In genomic region chr10:111204880-111205279, GRCh38 we compare ENCODE assay signal across 31 cellular contexts.
"Had no signal": no experiment of that assay in that cellular context is flagged by ENCODE, and none has a peak within 500 bp of the region (broad histone marks: within the 10 kb centered on the region; RNA-seq: fewer than 3 reads in every experiment).

No MANE protein-coding gene starts in this region.

- H3K4me3 ChIP-seq: colonic mucosa, esophagus squamous epithelium, heart right ventricle, lower lobe of right lung, ovary, psoas muscle, sigmoid colon, thoracic aorta, tibial nerve, upper lobe of left lung, uterus had no signal

- H3K9me3 ChIP-seq: colonic mucosa, esophagus squamous epithelium, heart right ventricle, lower lobe of right lung, ovary, psoas muscle, sigmoid colon, thoracic aorta, tibial nerve, upper lobe of left lung, uterus had no signal

- DNase-seq: colonic mucosa; effector CD8-positive, alpha-beta T cell; endodermal cell; esophagus squamous epithelium; foreskin melanocyte; glutamatergic neuron; heart right ventricle; hippocampal formation; immature natural killer cell; islet precursor cell; kidney glomerular epithelial cell; left colon; left ventricle myocardium superior; lower lobe of right lung; naive thymus-derived CD8-positive, alpha-beta T cell; occipital lobe; ovary; posterior cingulate gyrus; psoas muscle; right cardiac atrium; sigmoid colon; stimulated activated CD4-positive, alpha-beta T cell treated with anti-CD3 and anti-CD28 coated beads, Interleukin-2, amount 100 ng/mL, for 24 hours; stimulated activated CD4-positive, alpha-beta T cell treated with anti-CD3 and anti-CD28 coated beads, Interleukin-4, amount 100 ng/mL, for 24 hours; stimulated activated naive CD8-positive, alpha-beta T cell treated with anti-CD3 and anti-CD28 coated beads, Interleukin-15, Interleukin-2, amounts not matched to agents 100 U/mL and 50 U/mL, for 24 hours; upper lobe of left lung; uterus had no signal

- H3K9me3 Mint-ChIP-seq: dendritic cell treated with granulocyte-macrophage colony-stimulating factor and Interleukin-4, amounts not matched to agents 40 ng/mL and 50 ng/mL, for 4 days; endodermal cell; immature natural killer cell; stimulated activated effector memory CD8-positive, alpha-beta T cell treated with anti-CD3 and anti-CD28 coated beads, Interleukin-12 subunit alpha, Interleukin-12 subunit beta, amount 100 ng/mL, for 72 hours had no signal

- H3K36me3 ChIP-seq: colonic mucosa, esophagus squamous epithelium, heart right ventricle, lower lobe of right lung, ovary, sigmoid colon, thoracic aorta, tibial nerve, upper lobe of left lung, uterus had no signal

- H3K27me3 ChIP-seq: colonic mucosa, esophagus squamous epithelium, ovary, sigmoid colon, tibial nerve, upper lobe of left lung, uterus had no signal

- H3K4me1 ChIP-seq: colonic mucosa, esophagus squamous epithelium, heart right ventricle, lower lobe of right lung, psoas muscle, sigmoid colon, tibial nerve, upper lobe of left lung had no signal

- H3K4me3 Mint-ChIP-seq: dendritic cell treated with granulocyte-macrophage colony-stimulating factor and Interleukin-4, amounts not matched to agents 40 ng/mL and 50 ng/mL, for 4 days; endodermal cell; immature natural killer cell; naive thymus-derived CD8-positive, alpha-beta T cell; stimulated activated effector memory CD8-positive, alpha-beta T cell treated with anti-CD3 and anti-CD28 coated beads, Interleukin-12 subunit alpha, Interleukin-12 subunit beta, amount 100 ng/mL, for 72 hours had no signal

- H3K27ac ChIP-seq: colonic mucosa, epithelial cell of prostate, esophagus squamous epithelium, heart right ventricle, lower lobe of right lung, ovary, psoas muscle, sigmoid colon, thoracic aorta, tibial nerve, upper lobe of left lung, uterus had no signal

- ATAC-seq: heart right ventricle; left colon; left ventricle myocardium superior; lower lobe of right lung; naive thymus-derived CD8-positive, alpha-beta T cell; psoas muscle; right cardiac atrium; stimulated activated effector memory CD8-positive, alpha-beta T cell treated with anti-CD3 and anti-CD28 coated beads, Interleukin-12 subunit alpha, Interleukin-12 subunit beta, amount 100 ng/mL, for 72 hours; stimulated activated naive CD8-positive, alpha-beta T cell treated with anti-CD3 and anti-CD28 coated beads, Interleukin-15, Interleukin-2, amounts not matched to agents 100 U/mL and 50 U/mL, for 24 hours had no signal

- H3K36me3 Mint-ChIP-seq: immature natural killer cell; naive thymus-derived CD8-positive, alpha-beta T cell; stimulated activated effector memory CD8-positive, alpha-beta T cell treated with anti-CD3 and anti-CD28 coated beads, Interleukin-12 subunit alpha, Interleukin-12 subunit beta, amount 100 ng/mL, for 72 hours had no signal

- H3K4me1 Mint-ChIP-seq: endodermal cell; immature natural killer cell; stimulated activated effector memory CD8-positive, alpha-beta T cell treated with anti-CD3 and anti-CD28 coated beads, Interleukin-12 subunit alpha, Interleukin-12 subunit beta, amount 100 ng/mL, for 72 hours had no signal

- H3K27ac Mint-ChIP-seq: dendritic cell treated with granulocyte-macrophage colony-stimulating factor and Interleukin-4, amounts not matched to agents 40 ng/mL and 50 ng/mL, for 4 days; endodermal cell; immature natural killer cell; naive thymus-derived CD8-positive, alpha-beta T cell; stimulated activated effector memory CD8-positive, alpha-beta T cell treated with anti-CD3 and anti-CD28 coated beads, Interleukin-12 subunit alpha, Interleukin-12 subunit beta, amount 100 ng/mL, for 72 hours had no signal
